ENCODE assay signal across 15 cellular contexts in genomic region chr4:26073886-26074560, GRCh38.
DNase-seq lines count a peak whose midpoint lies in the region; ATAC-seq and TF ChIP-seq lines count a peak whose summit lies in the region.
"Had no signal": no experiment of that assay in that cellular context is flagged by ENCODE, and none has a peak within 500 bp of the region (broad histone marks: within the 10 kb centered on the region; RNA-seq: fewer than 3 reads in every experiment).

No MANE protein-coding gene starts in this region.

- no peak for ATAC-seq in GM19467 (IDR thresholded peaks at IDR 0.05; ENCODE audit: unreplicated experiment)
- no peak for ATAC-seq in HG03097 (IDR thresholded peaks at IDR 0.05; ENCODE audit: low FRiP score, unreplicated experiment)
- ATAC-seq in HG02642 (IDR thresholded peaks at IDR 0.05; ENCODE audit: poor library complexity, unreplicated experiment) = no peak

- no peaks in the 10 kb centered on the region for H3K27me3 Mint-ChIP-seq in activated naive CD4-positive, alpha-beta T cell treated with anti-CD3 and anti-CD28 coated beads, Interleukin-2, amount 50 U/mL, for 24 hours

- peak overlapping the region; percentile 82 for H3K4me3 Mint-ChIP-seq in activated naive CD4-positive, alpha-beta T cell treated with anti-CD3 and anti-CD28 coated beads, Interleukin-2, amount 50 U/mL, for 24 hours

- H3K4me3 ChIP-seq in HL-60 (replicated peaks; ENCODE audit: insufficient read depth, low read length) (no peak overlapping the region), neutrophil (ENCODE audit: low read depth in 1 of 2, low read length in 1 of 2) (peak overlapping the region; percentile 6 to 28)
- H3K4me3 ChIP-seq: ascending aorta, BLaER1, dorsolateral prefrontal cortex, lung had no signal

- H3K36me3 Mint-ChIP-seq in activated naive CD4-positive, alpha-beta T cell treated with anti-CD3 and anti-CD28 coated beads, Interleukin-2, amount 50 U/mL, for 24 hours = peaks cover 9% of the 10 kb centered on the region

- TF ChIP-seq CTCF in HL-60 (IDR thresholded peaks at IDR 0.05; ENCODE audit: insufficient read depth, low read length) = no peak
- TF ChIP-seq CTCF in neutrophil (IDR thresholded peaks at IDR 0.05) = no peak

- H3K27me3 ChIP-seq in HL-60 (ENCODE audit: insufficient read depth, poor library complexity, severe bottlenecking) = no peaks in the 10 kb centered on the region
- H3K27me3 ChIP-seq in neutrophil = no peaks in the 10 kb centered on the region
- H3K27me3 ChIP-seq: ascending aorta, BLaER1, dorsolateral prefrontal cortex had no signal

- no peaks in the 10 kb centered on the region for H3K36me3 ChIP-seq in neutrophil
- H3K36me3 ChIP-seq: ascending aorta, BLaER1 had no signal

- H3K4me1 Mint-ChIP-seq in activated naive CD4-positive, alpha-beta T cell treated with anti-CD3 and anti-CD28 coated beads, Interleukin-2, amount 50 U/mL, for 24 hours = peaks cover 55% of the 10 kb centered on the region

- DNase-seq in CD1c-positive myeloid dendritic cell (ENCODE audit: extremely low spot score) (peak; percentile 78), HL-60 (ENCODE audit: low read depth in 1 of 2, low spot score in 1 of 2) (no peak), H4 (ENCODE audit: low spot score) (no peak)
- DNase-seq: NCI-H2081 treated with DMSO at 0.1 percent for 48 hours, occipital lobe had no signal

- peaks cover 13% of the 10 kb centered on the region for H3K9me3 Mint-ChIP-seq in activated naive CD4-positive, alpha-beta T cell treated with anti-CD3 and anti-CD28 coated beads, Interleukin-2, amount 50 U/mL, for 24 hours

- H3K27ac Mint-ChIP-seq in activated naive CD4-positive, alpha-beta T cell treated with anti-CD3 and anti-CD28 coated beads, Interleukin-2, amount 50 U/mL, for 24 hours = peak overlapping the region; percentile 99

- H3K4me1 ChIP-seq in neutrophil (ENCODE audit: control insufficient read depth in 1 of 2, insufficient read depth in 1 of 2, low read depth in 1 of 2, low read length in 1 of 2) = peaks cover 78 to 92% of the 10 kb centered on the region in 2 experiments
- H3K4me1 ChIP-seq: ascending aorta, BLaER1 had no signal

- H3K9me3 ChIP-seq in neutrophil = no peaks in the 10 kb centered on the region
- H3K9me3 ChIP-seq: ascending aorta had no signal

- peak overlapping the region; percentile 89 for H3K27ac ChIP-seq in HL-60 (replicated peaks)
- peak overlapping the region; percentile 96 for H3K27ac ChIP-seq in neutrophil
- H3K27ac ChIP-seq: BLaER1, RWPE1 had no signal
